8 cellular contexts compared by ENCODE assay signal in the genomic region with DNA sequence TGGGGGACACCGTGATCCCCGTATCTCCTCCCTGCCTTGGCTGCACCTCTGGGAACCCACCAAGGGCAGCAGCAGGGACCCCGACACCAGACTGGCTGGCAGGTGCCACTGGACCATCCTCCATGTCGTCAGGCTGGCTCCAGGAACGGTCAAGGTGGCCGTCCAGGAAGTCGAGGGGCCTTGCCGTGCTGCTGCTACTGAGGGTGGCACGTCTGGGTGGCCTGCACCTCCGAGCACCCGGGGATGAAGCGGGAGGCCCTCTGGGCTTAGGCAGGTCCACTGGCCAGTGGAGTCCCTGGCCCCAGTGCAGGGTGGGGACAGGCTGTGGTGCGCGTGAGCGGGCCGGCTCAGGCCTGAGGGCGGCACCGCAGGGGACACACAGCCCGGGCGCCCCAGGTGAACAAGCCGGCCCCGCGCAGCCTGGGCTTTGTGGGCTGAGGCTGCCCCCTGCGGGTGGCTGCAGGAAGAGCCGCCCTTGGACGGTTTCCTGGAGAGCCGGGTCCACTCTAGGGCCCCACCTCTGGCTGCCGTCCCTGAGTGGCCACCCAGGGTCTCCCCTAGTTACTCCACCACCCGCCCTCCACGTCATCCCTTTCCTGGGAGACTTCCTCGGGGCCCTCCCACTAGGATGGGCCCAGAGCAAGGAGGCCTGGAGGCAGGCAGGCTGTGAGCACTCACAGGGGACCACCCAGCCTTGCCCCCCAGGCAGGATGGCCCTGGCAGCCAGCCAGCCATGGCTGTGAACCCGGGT. TPM values are rescaled to one million over a fixed set of nuclear protein-coding genes. Genes with fewer than 3 reads are reported as not detected.
DNase-seq lines count a peak whose midpoint lies in the region; ATAC-seq and TF ChIP-seq lines count a peak whose summit lies in the region.

No MANE protein-coding gene starts in this region.

- no peak for ATAC-seq in GM21526 (IDR thresholded peaks at IDR 0.05; ENCODE audit: low FRiP score, unreplicated experiment)

- peaks cover 24% of the 10 kb centered on the region for H3K36me3 Mint-ChIP-seq in progenitor cell of endocrine pancreas (ENCODE audit: insufficient read depth)

- no peaks in the 10 kb centered on the region for H3K27me3 ChIP-seq in vagina

- H3K4me1 Mint-ChIP-seq in progenitor cell of endocrine pancreas (ENCODE audit: low read depth) = peaks cover 25% of the 10 kb centered on the region

- H3K27ac Mint-ChIP-seq in progenitor cell of endocrine pancreas = no peak overlapping the region

- peak; percentile 63 to 68 for DNase-seq in SHP77 (lab: John Stamatoyannopoulos, UW)
- no peak for DNase-seq in SHP77 treated with DMSO at 0.1 percent for 48 hours (lab: John Stamatoyannopoulos, UW)
- DNase-seq in activated effector memory CD4-positive, alpha-beta T cell treated with Interleukin-2 at 50 U/mL for 16 hours = peak; percentile 41
- peak; percentile 21 to 76 for DNase-seq in foreskin fibroblast
- peak; percentile 82 for DNase-seq in progenitor cell of endocrine pancreas (ENCODE audit: low spot score, unreplicated experiment)
- no peak for DNase-seq in vagina (ENCODE audit: extremely low spot score in 2 of 2)

- H3K27ac ChIP-seq in vagina = no peak overlapping the region

- intact Hi-C loops in vagina (cut with DNase I) = loop anchor here (2.0 kb wide), 1 partner anchor 85 kb away; no protein-coding TSS in a partner anchor

- H3K4me1 ChIP-seq in vagina = peaks cover 40% of the 10 kb centered on the region

- peaks cover 0 to 5% of the 10 kb centered on the region in 2 donors for H3K36me3 ChIP-seq in vagina

- TF ChIP-seq CTCF in foreskin fibroblast (IDR thresholded peaks at IDR 0.05; ENCODE audit: low read depth, low read length) (peak; percentile 82), progenitor cell of endocrine pancreas (IDR thresholded peaks at IDR 0.05; ENCODE audit: unreplicated experiment) (peak; percentile 91), vagina (IDR thresholded peaks at IDR 0.05) (peak; percentile 49 to 88 (median 85))

- no peaks in the 10 kb centered on the region for H3K27me3 Mint-ChIP-seq in progenitor cell of endocrine pancreas

- H3K9me3 ChIP-seq in vagina = no peaks in the 10 kb centered on the region

- H3K4me3 Mint-ChIP-seq in progenitor cell of endocrine pancreas (ENCODE audit: low read depth) = no peak overlapping the region

- H3K4me3 ChIP-seq in foreskin fibroblast (ENCODE audit: low read depth in 1 of 2, low read length in 2 of 2) (no peak overlapping the region), vagina (no peak overlapping the region)

- no peaks in the 10 kb centered on the region for H3K9me3 Mint-ChIP-seq in progenitor cell of endocrine pancreas (ENCODE audit: low read depth)

- no peak for TF ChIP-seq POLR2A in vagina (IDR thresholded peaks at IDR 0.05)

TF ChIP-seq in PFSK-1, 5 proteins besides CTCF, POLR2A, EP300 and RAD21:
- TF ChIP-seq SIN3A (IDR thresholded peaks at IDR 0.05; ENCODE audit: borderline replicate concordance, insufficient read depth, low read length) = no peak
- TF ChIP-seq, protein P1, sequence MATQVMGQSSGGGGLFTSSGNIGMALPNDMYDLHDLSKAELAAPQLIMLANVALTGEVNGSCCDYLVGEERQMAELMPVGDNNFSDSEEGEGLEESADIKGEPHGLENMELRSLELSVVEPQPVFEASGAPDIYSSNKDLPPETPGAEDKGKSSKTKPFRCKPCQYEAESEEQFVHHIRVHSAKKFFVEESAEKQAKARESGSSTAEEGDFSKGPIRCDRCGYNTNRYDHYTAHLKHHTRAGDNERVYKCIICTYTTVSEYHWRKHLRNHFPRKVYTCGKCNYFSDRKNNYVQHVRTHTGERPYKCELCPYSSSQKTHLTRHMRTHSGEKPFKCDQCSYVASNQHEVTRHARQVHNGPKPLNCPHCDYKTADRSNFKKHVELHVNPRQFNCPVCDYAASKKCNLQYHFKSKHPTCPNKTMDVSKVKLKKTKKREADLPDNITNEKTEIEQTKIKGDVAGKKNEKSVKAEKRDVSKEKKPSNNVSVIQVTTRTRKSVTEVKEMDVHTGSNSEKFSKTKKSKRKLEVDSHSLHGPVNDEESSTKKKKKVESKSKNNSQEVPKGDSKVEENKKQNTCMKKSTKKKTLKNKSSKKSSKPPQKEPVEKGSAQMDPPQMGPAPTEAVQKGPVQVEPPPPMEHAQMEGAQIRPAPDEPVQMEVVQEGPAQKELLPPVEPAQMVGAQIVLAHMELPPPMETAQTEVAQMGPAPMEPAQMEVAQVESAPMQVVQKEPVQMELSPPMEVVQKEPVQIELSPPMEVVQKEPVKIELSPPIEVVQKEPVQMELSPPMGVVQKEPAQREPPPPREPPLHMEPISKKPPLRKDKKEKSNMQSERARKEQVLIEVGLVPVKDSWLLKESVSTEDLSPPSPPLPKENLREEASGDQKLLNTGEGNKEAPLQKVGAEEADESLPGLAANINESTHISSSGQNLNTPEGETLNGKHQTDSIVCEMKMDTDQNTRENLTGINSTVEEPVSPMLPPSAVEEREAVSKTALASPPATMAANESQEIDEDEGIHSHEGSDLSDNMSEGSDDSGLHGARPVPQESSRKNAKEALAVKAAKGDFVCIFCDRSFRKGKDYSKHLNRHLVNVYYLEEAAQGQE (IDR thresholded peaks at IDR 0.05; ENCODE audit: insufficient read depth in 1 of 2, low read depth in 2 of 2, low read length in 2 of 2) = no peak
- TF ChIP-seq FOXP2 (optimal IDR thresholded peaks at IDR 0.05; ENCODE audit: borderline replicate concordance, extremely low read depth, extremely low read length, insufficient read depth) = peak; percentile 7
- TF ChIP-seq TAF1 (IDR thresholded peaks at IDR 0.05; ENCODE audit: borderline replicate concordance, insufficient read depth, low read length) = no peak
TF ChIP-seq in PFSK-1: peak in this region for 1.

RNA-seq across cellular contexts. Expression of a gene that starts 42.8 kb away (rescaled TPM):
- 56.7 TPM for polyA plus RNA-seq in PFSK-1 (2012; ENCODE audit: insufficient read length, low read depth)
- total RNA-seq in progenitor cell of endocrine pancreas (67.5 and 70.7 TPM in 2 replicates), vagina (18.4 TPM)

Comparison
In these comparisons a context has a peak if more than half of its experiments do, and no peak if none do; other contexts are left out.
1. DNase-seq: peak in SHP77 (2 of 2), activated effector memory CD4-positive, alpha-beta T cell treated with Interleukin-2 at 50 U/mL for 16 hours (single experiment), foreskin fibroblast (2 of 2) and progenitor cell of endocrine pancreas (single experiment); none in SHP77 treated with DMSO at 0.1 percent for 48 hours (single experiment) and vagina (0 of 2).
2. Peak in every context shown above with its lines, with median percentiles within 50 percentile points of each other: CTCF ChIP-seq.